In the genomic region with DNA sequence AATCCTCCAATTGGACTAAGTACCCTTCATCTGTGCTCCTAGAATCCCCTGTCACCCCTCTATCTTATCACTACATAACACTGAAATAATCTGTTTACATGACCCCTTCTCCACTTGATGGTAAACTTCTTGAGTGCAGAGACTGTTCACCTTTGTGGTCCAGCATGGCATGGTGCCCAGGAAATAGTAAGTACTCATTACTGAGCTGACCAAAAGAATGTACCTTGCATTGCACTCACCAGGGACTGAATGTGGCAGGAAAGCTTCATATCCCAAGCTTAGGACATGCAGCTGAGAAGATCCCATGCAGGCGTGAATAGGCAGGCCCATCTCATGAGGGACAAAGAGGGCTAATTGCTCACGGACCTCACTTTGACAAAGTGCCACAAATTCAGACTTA, we compare ENCODE assay signal across 16 cellular contexts. TPM values are rescaled to one million over a fixed set of nuclear protein-coding genes. Genes with fewer than 3 reads are reported as not detected.
DNase-seq lines count a peak whose midpoint lies in the region; ATAC-seq and TF ChIP-seq lines count a peak whose summit lies in the region.
"Had no signal": no experiment of that assay in that cellular context is flagged by ENCODE, and none has a peak within 500 bp of the region (broad histone marks: within the 10 kb centered on the region; RNA-seq: fewer than 3 reads in every experiment).

No MANE protein-coding gene starts in this region.

- H3K9me3 Mint-ChIP-seq in activated T-helper 1 cell treated with anti-CD3 and anti-CD28 coated beads, Interleukin-12 subunit alpha, Interleukin-12 subunit beta, Interleukin-2, Interleukin-4 antibody, amounts not matched to agents 30 ng/mL and 10 ng/mL and 1 ng/mL, durations not matched to agents 14 hours and 24 hours and 36 hours, result no peaks in the 10 kb centered on the region
- H3K9me3 Mint-ChIP-seq: activated T-cell treated with anti-CD3 and anti-CD28 coated beads, Interleukin-2, amount 50 U/mL, for 4 hours; WTC11 had no signal

- TF ChIP-seq EP300 in tibial nerve (IDR thresholded peaks at IDR 0.05), result no peak

- no peaks in the 10 kb centered on the region for H3K9me3 ChIP-seq in mucosa of descending colon
- H3K9me3 ChIP-seq in tibial nerve, result no peaks in the 10 kb centered on the region
- H3K9me3 ChIP-seq: gastrocnemius medialis had no signal

- H3K4me3 ChIP-seq in LNCaP clone FGC (ENCODE audit: low read depth, low read length), result no peak overlapping the region
- no peak overlapping the region for H3K4me3 ChIP-seq in mucosa of descending colon
- no peak overlapping the region for H3K4me3 ChIP-seq in tibial nerve
- H3K4me3 ChIP-seq: gastrocnemius medialis had no signal

- DNase-seq in EH (ENCODE audit: low read depth), result peak; percentile 66
- DNase-seq in LNCaP clone FGC (ENCODE audit: low read depth), result peak; percentile 10
- peak; percentile 95 for DNase-seq in astrocyte of the hippocampus (ENCODE audit: low read depth, low spot score)
- no peak for DNase-seq in mucosa of descending colon
- DNase-seq in tibial nerve (ENCODE audit: low spot score in 2 of 2), result no peak
- DNase-seq in activated T-helper 1 cell treated with anti-CD3 and anti-CD28 coated beads, Interleukin-12 subunit alpha, Interleukin-12 subunit beta, Interleukin-2, Interleukin-4 antibody, amounts not matched to agents 30 ng/mL and 10 ng/mL and 1 ng/mL, durations not matched to agents 14 hours and 24 hours and 36 hours (ENCODE audit: low spot score), result no peak
- no peak for DNase-seq in activated CD4-positive, alpha-beta T cell treated with anti-CD3 and anti-CD28 coated beads, Interleukin-2, amount 50 U/mL, for 4 hours
- no peak for DNase-seq in caudate nucleus (lab: John Stamatoyannopoulos, UW)
- DNase-seq: activated T-cell treated with anti-CD3 and anti-CD28 coated beads, Interleukin-2, amount 50 U/mL, for 4 hours; cerebellar nuclear complex; gastrocnemius medialis; NCI-H1436 treated with DMSO at 0.1 percent for 48 hours; OCI-M1 had no signal

- peaks cover 25% of the 10 kb centered on the region for H3K4me1 Mint-ChIP-seq in activated T-helper 1 cell treated with anti-CD3 and anti-CD28 coated beads, Interleukin-12 subunit alpha, Interleukin-12 subunit beta, Interleukin-2, Interleukin-4 antibody, amounts not matched to agents 30 ng/mL and 10 ng/mL and 1 ng/mL, durations not matched to agents 14 hours and 24 hours and 36 hours (ENCODE audit: low read depth)

- no peak overlapping the region for H3K27ac Mint-ChIP-seq in activated T-helper 1 cell treated with anti-CD3 and anti-CD28 coated beads, Interleukin-12 subunit alpha, Interleukin-12 subunit beta, Interleukin-2, Interleukin-4 antibody, amounts not matched to agents 30 ng/mL and 10 ng/mL and 1 ng/mL, durations not matched to agents 14 hours and 24 hours and 36 hours
- H3K27ac Mint-ChIP-seq: progenitor cell of endocrine pancreas, WTC11 had no signal

- H3K27ac ChIP-seq in tibial nerve (no peak overlapping the region), caudate nucleus (ENCODE audit: low read depth, low read length) (no peak overlapping the region)
- H3K27ac ChIP-seq: gastrocnemius medialis had no signal

- peak; percentile 25 for ATAC-seq in mucosa of descending colon
- ATAC-seq: activated T-cell treated with anti-CD3 and anti-CD28 coated beads, Interleukin-2, amount 50 U/mL, for 4 hours; WTC11 had no signal

- H3K27me3 Mint-ChIP-seq in activated T-helper 1 cell treated with anti-CD3 and anti-CD28 coated beads, Interleukin-12 subunit alpha, Interleukin-12 subunit beta, Interleukin-2, Interleukin-4 antibody, amounts not matched to agents 30 ng/mL and 10 ng/mL and 1 ng/mL, durations not matched to agents 14 hours and 24 hours and 36 hours (ENCODE audit: insufficient read depth), result no peaks in the 10 kb centered on the region
- H3K27me3 Mint-ChIP-seq: progenitor cell of endocrine pancreas had no signal

- no peak overlapping the region for H3K4me3 Mint-ChIP-seq in activated T-helper 1 cell treated with anti-CD3 and anti-CD28 coated beads, Interleukin-12 subunit alpha, Interleukin-12 subunit beta, Interleukin-2, Interleukin-4 antibody, amounts not matched to agents 30 ng/mL and 10 ng/mL and 1 ng/mL, durations not matched to agents 14 hours and 24 hours and 36 hours
- H3K4me3 Mint-ChIP-seq: activated T-cell treated with anti-CD3 and anti-CD28 coated beads, Interleukin-2, amount 50 U/mL, for 4 hours; WTC11 had no signal

- TF ChIP-seq POLR2A in tibial nerve (IDR thresholded peaks at IDR 0.05), result no peak

- no peaks in the 10 kb centered on the region for H3K4me1 ChIP-seq in mucosa of descending colon (ENCODE audit: low read depth)
- H3K4me1 ChIP-seq in tibial nerve, result peaks cover 0 to 12% (median 0%) of the 10 kb centered on the region in 4 donors
- H3K4me1 ChIP-seq: gastrocnemius medialis had no signal

- H3K27me3 ChIP-seq in tibial nerve, result no peaks in the 10 kb centered on the region
- H3K27me3 ChIP-seq: gastrocnemius medialis had no signal

- TF ChIP-seq CTCF in LNCaP clone FGC (IDR thresholded peaks at IDR 0.05; ENCODE audit: control insufficient read depth, extremely low read depth, insufficient read depth), result no peak
- TF ChIP-seq CTCF in mucosa of descending colon (IDR thresholded peaks at IDR 0.05), result no peak
- TF ChIP-seq CTCF in tibial nerve (IDR thresholded peaks at IDR 0.05), result no peak

- no peaks in the 10 kb centered on the region for H3K36me3 Mint-ChIP-seq in activated T-helper 1 cell treated with anti-CD3 and anti-CD28 coated beads, Interleukin-12 subunit alpha, Interleukin-12 subunit beta, Interleukin-2, Interleukin-4 antibody, amounts not matched to agents 30 ng/mL and 10 ng/mL and 1 ng/mL, durations not matched to agents 14 hours and 24 hours and 36 hours (ENCODE audit: low read depth)
- H3K36me3 Mint-ChIP-seq: WTC11 had no signal

- H3K36me3 ChIP-seq in mucosa of descending colon (ENCODE audit: low read depth) (no peaks in the 10 kb centered on the region), tibial nerve (peaks cover 0 to 2% (median 0%) of the 10 kb centered on the region in 3 donors)
- H3K36me3 ChIP-seq: gastrocnemius medialis had no signal

- intact Hi-C loops in mucosa of descending colon (cut with DNase I, micrococcal nuclease), result no loop called here
- intact Hi-C loops in activated T-helper 1 cell treated with anti-CD3 and anti-CD28 coated beads, Interleukin-12 subunit alpha, Interleukin-12 subunit beta, Interleukin-2, Interleukin-4 antibody, amounts not matched to agents 30 ng/mL and 10 ng/mL and 1 ng/mL, durations not matched to agents 14 hours and 24 hours and 36 hours (cut with micrococcal nuclease), result loop anchor here (2.0 kb wide), 1 partner anchor 17 kb away; no protein-coding TSS in a partner anchor

- 78 to 85% methylated on average over 2 of the region's 2 CpGs for WGBS in tibial nerve, 2 donors

RNA-seq across cellular contexts. Expression of gene GARIN2, which starts 1.4 kb away (rescaled TPM):
- total RNA-seq in mucosa of descending colon (under 1 TPM in 1 of 3 donors, not detected in 2; 0.26 TPM), tibial nerve (not detected)
- total RNA-seq in activated T-helper 1 cell treated with anti-CD3 and anti-CD28 coated beads, Interleukin-12 subunit alpha, Interleukin-12 subunit beta, Interleukin-2, Interleukin-4 antibody, amounts not matched to agents 30 ng/mL and 10 ng/mL and 1 ng/mL, durations not matched to agents 14 hours and 24 hours and 36 hours, result 0.32 and 0.34 TPM in 2 replicates
- total RNA-seq: activated T-cell treated with anti-CD3 and anti-CD28 coated beads, Interleukin-2, amount 50 U/mL, for 4 hours; gastrocnemius medialis; lower leg skin; WTC11 had no signal

RNA-seq across cellular contexts. Expression of gene PALS1, which starts 53.4 kb away (rescaled TPM):
- 10 to 100 TPM; 37.0 to 55.2 (median 44.3) TPM for total RNA-seq in mucosa of descending colon
- total RNA-seq in tibial nerve, result 10 to 100 TPM; 20.1 to 24.6 (median 22.9) TPM
- total RNA-seq in activated T-helper 1 cell treated with anti-CD3 and anti-CD28 coated beads, Interleukin-12 subunit alpha, Interleukin-12 subunit beta, Interleukin-2, Interleukin-4 antibody, amounts not matched to agents 30 ng/mL and 10 ng/mL and 1 ng/mL, durations not matched to agents 14 hours and 24 hours and 36 hours, result 5.2 and 5.6 TPM in 2 replicates

Comparison
In these comparisons a context has a peak if more than half of its experiments do, and no peak if none do; other contexts are left out.
1. DNase-seq: peak in EH (single experiment), LNCaP clone FGC (single experiment) and astrocyte of the hippocampus (single experiment); none in mucosa of descending colon (0 of 3), tibial nerve (0 of 2), activated T-helper 1 cell treated with anti-CD3 and anti-CD28 coated beads, Interleukin-12 subunit alpha, Interleukin-12 subunit beta, Interleukin-2, Interleukin-4 antibody, amounts not matched to agents 30 ng/mL and 10 ng/mL and 1 ng/mL, durations not matched to agents 14 hours and 24 hours and 36 hours (single experiment), activated CD4-positive, alpha-beta T cell treated with anti-CD3 and anti-CD28 coated beads, Interleukin-2, amount 50 U/mL, for 4 hours (0 of 2) and caudate nucleus (0 of 61).